Comparison of ENCODE assay signal across 9 cellular contexts in the genomic region with DNA sequence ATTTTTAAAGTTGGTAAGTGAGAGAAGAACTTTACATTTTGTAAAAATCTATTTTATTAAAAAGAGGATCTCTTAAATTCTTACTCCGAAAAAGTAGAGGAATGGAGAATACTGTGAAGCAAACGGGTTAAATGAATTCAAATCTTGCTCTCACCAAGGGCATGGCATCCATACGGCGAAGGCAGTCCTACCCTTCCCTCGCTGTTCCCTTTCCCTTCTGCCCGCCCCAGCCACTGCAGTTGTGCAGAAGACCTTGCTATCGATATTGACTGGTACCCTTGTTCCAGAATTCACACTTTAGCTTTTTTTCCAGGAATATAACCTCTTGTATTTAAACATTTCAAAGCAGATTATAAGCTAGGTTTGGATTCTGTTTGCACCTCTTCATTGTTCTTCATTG.
"Had no signal": no experiment of that assay in that cellular context is flagged by ENCODE, and none has a peak within 500 bp of the region (broad histone marks: within the 10 kb centered on the region; RNA-seq: fewer than 3 reads in every experiment).

No MANE protein-coding gene starts in this region.

- ATAC-seq: natural killer cell treated with Interleukin-12 subunit alpha and Interleukin-12 subunit beta and Interleukin-15 and Interleukin-18, amount 100 ng/mL, for 72 hours had no signal

- H3K9me3 ChIP-seq: esophagus muscularis mucosa, gastrocnemius medialis, lower lobe of right lung, neutrophil, right atrium auricular region had no signal

- H3K36me3 ChIP-seq: esophagus muscularis mucosa, gastrocnemius medialis, lower lobe of right lung, neutrophil, right atrium auricular region had no signal

- H3K4me3 ChIP-seq: right atrium auricular region had no signal

- H3K27ac Mint-ChIP-seq: memory B cell; mesothelial cell of epicardium; natural killer cell treated with Interleukin-12 subunit alpha and Interleukin-12 subunit beta and Interleukin-15 and Interleukin-18, amount 100 ng/mL, for 72 hours had no signal

- H3K4me3 Mint-ChIP-seq: memory B cell; natural killer cell treated with Interleukin-12 subunit alpha and Interleukin-12 subunit beta and Interleukin-15 and Interleukin-18, amount 100 ng/mL, for 72 hours had no signal

- H3K36me3 Mint-ChIP-seq: memory B cell; mesothelial cell of epicardium; natural killer cell treated with Interleukin-12 subunit alpha and Interleukin-12 subunit beta and Interleukin-15 and Interleukin-18, amount 100 ng/mL, for 72 hours had no signal

- DNase-seq: effector memory CD4-positive, alpha-beta T cell; gastrocnemius medialis had no signal

- H3K27me3 ChIP-seq: esophagus muscularis mucosa, gastrocnemius medialis, neutrophil, right atrium auricular region had no signal

- H3K27ac ChIP-seq: esophagus muscularis mucosa, gastrocnemius medialis, lower lobe of right lung, neutrophil, right atrium auricular region had no signal

- H3K4me1 ChIP-seq: gastrocnemius medialis, right atrium auricular region had no signal

- H3K9me3 Mint-ChIP-seq: memory B cell; mesothelial cell of epicardium; natural killer cell treated with Interleukin-12 subunit alpha and Interleukin-12 subunit beta and Interleukin-15 and Interleukin-18, amount 100 ng/mL, for 72 hours had no signal
